ENCODE assay signal across 33 cellular contexts in the genomic region with DNA sequence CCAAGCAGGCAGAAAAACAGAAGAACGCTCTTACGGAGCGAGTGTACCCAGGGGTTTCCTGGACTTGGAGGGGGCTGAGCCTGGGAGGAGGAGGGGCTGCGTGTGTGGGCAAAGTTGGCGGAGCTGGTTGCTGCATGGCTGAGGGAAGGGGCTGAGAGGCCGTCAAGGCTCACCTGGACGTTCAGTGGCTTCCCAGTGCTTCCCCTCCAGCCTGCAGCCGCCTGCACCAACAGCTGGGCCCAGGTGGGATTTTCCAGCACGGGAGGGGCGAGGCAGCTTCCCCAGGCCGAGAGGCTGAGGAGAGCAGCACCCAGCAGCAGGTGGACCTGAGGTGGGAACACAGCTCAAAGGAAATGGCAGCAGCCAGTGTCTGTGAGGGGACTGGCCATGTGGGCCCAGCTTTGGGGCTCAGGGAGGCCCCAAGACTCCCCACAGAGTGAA.
DNase-seq lines count a peak whose midpoint lies in the region; ATAC-seq, FAIRE-seq and TF ChIP-seq lines count a peak whose summit lies in the region.
"Had no signal": no experiment of that assay in that cellular context is flagged by ENCODE, and none has a peak within 500 bp of the region (broad histone marks: within the 10 kb centered on the region; RNA-seq: fewer than 3 reads in every experiment).

No MANE protein-coding gene starts in this region.

- peaks cover 28% of the 10 kb centered on the region for H3K9me3 Mint-ChIP-seq in HFFc6
- H3K9me3 Mint-ChIP-seq: activated T-helper 2 cell treated with anti-CD3 and anti-CD28 coated beads, Interferon-gamma antibody, Interleukin-2, Interleukin-4, amounts not matched to agents 10 μg/mL and 5 μg/mL and 100 μg/mL, durations not matched to agents 14 hours and 24 hours and 36 hours; stimulated activated memory B cell treated with anti-CD40 and anti-IgM and Interleukin-4, amounts not matched to agents 10 μg/mL and 1 μg/mL and 100 μg/mL, for 72 hours; type B pancreatic cell had no signal

- H3K27me3 Mint-ChIP-seq in HFFc6 (ENCODE audit: insufficient read depth), result no peaks in the 10 kb centered on the region
- H3K27me3 Mint-ChIP-seq: stimulated activated memory B cell treated with anti-CD40 and anti-IgM and Interleukin-4, amounts not matched to agents 10 μg/mL and 1 μg/mL and 100 μg/mL, for 72 hours; type B pancreatic cell had no signal

- H3K27ac Mint-ChIP-seq in HFFc6, result no peak overlapping the region
- H3K27ac Mint-ChIP-seq: activated CD8-positive, alpha-beta T cell treated with anti-CD3 and anti-CD28 coated beads, Interleukin-2, amount 10 ng/mL, durations not matched to agents 7 days and 5 days; activated naive CD8-positive, alpha-beta T cell; activated T-helper 2 cell treated with anti-CD3 and anti-CD28 coated beads, Interferon-gamma antibody, Interleukin-2, Interleukin-4, amounts not matched to agents 10 μg/mL and 5 μg/mL and 100 μg/mL, durations not matched to agents 14 hours and 24 hours and 36 hours; progenitor cell of endocrine pancreas; stimulated activated memory B cell treated with anti-CD40 and anti-IgM and Interleukin-4, amounts not matched to agents 10 μg/mL and 1 μg/mL and 100 μg/mL, for 72 hours; type B pancreatic cell had no signal

- H3K4me3 ChIP-seq in RWPE2 (ENCODE audit: severe bottlenecking), result no peak overlapping the region
- no peak overlapping the region for H3K4me3 ChIP-seq in small intestine (ENCODE audit: low read depth in 1 of 2, low read length in 2 of 2)
- no peak overlapping the region for H3K4me3 ChIP-seq in A673 (ENCODE audit: low read depth, low read length, poor library complexity, severe bottlenecking)
- H3K4me3 ChIP-seq: heart right ventricle had no signal

- H3K36me3 ChIP-seq in RWPE2 (ENCODE audit: low read depth) (no peaks in the 10 kb centered on the region), small intestine (ENCODE audit: control insufficient read depth in 2 of 2, insufficient read depth in 2 of 2, low read length in 2 of 2) (no peaks in the 10 kb centered on the region), A673 (ENCODE audit: insufficient read depth, low read length, poor library complexity, severe bottlenecking) (no peaks in the 10 kb centered on the region)
- H3K36me3 ChIP-seq: heart right ventricle, neutrophil had no signal

- ATAC-seq in RWPE2 (ENCODE audit: low read depth), result no peak
- ATAC-seq: activated CD8-positive, alpha-beta T cell treated with anti-CD3 and anti-CD28 coated beads, Interleukin-2, amount 10 ng/mL, durations not matched to agents 7 days and 5 days; esophagus mucosa; HCT116; heart right ventricle; stimulated activated memory B cell treated with anti-CD40 and anti-IgM and Interleukin-4, amounts not matched to agents 10 μg/mL and 1 μg/mL and 100 μg/mL, for 72 hours had no signal

- H3K36me3 Mint-ChIP-seq in HFFc6 (ENCODE audit: low read depth), result peaks cover 6% of the 10 kb centered on the region; the same call in 1 of the 2 replicates
- H3K36me3 Mint-ChIP-seq: activated naive CD8-positive, alpha-beta T cell; stimulated activated memory B cell treated with anti-CD40 and anti-IgM and Interleukin-4, amounts not matched to agents 10 μg/mL and 1 μg/mL and 100 μg/mL, for 72 hours; type B pancreatic cell had no signal

- no peak overlapping the region for H3K27ac ChIP-seq in RWPE2 (ENCODE audit: poor library complexity, severe bottlenecking)
- no peak overlapping the region for H3K27ac ChIP-seq in small intestine (ENCODE audit: low read depth in 1 of 2, low read length in 1 of 2)
- no peak overlapping the region for H3K27ac ChIP-seq in A673 (ENCODE audit: low read depth, low read length, poor library complexity, severe bottlenecking)
- H3K27ac ChIP-seq: 22Rv1, heart right ventricle, neutrophil had no signal

- intact Hi-C loops in posterior vena cava (cut with DNase I), result no loop called here
- intact Hi-C loops in A673 (cut with micrococcal nuclease; ENCODE audit: unreplicated experiment), result no loop called here

- no peaks in the 10 kb centered on the region for H3K4me1 Mint-ChIP-seq in HFFc6 (ENCODE audit: low read depth)

- H3K4me3 Mint-ChIP-seq in HFFc6, result no peak overlapping the region
- H3K4me3 Mint-ChIP-seq: activated CD8-positive, alpha-beta T cell treated with anti-CD3 and anti-CD28 coated beads, Interleukin-2, amount 10 ng/mL, durations not matched to agents 7 days and 5 days; activated naive CD8-positive, alpha-beta T cell; stimulated activated memory B cell treated with anti-CD40 and anti-IgM and Interleukin-4, amounts not matched to agents 10 μg/mL and 1 μg/mL and 100 μg/mL, for 72 hours; type B pancreatic cell had no signal

- BruUV-seq in A673 (replicated peaks; lab: Mats Ljungman, UMichigan), result no TSS peak

- H3K27me3 ChIP-seq in RWPE2 (ENCODE audit: insufficient read depth, poor library complexity, severe bottlenecking) (no peaks in the 10 kb centered on the region), small intestine (ENCODE audit: control insufficient read depth in 2 of 2, insufficient read depth in 2 of 2, low read length in 2 of 2) (no peaks in the 10 kb centered on the region), A673 (replicated peaks; ENCODE audit: insufficient read depth, low read depth, low read length, poor library complexity) (no peaks in the 10 kb centered on the region)
- H3K27me3 ChIP-seq: neutrophil had no signal

- FAIRE-seq in small intestine (lab: Jason Lieb, UNC), result no peak
- FAIRE-seq: astrocyte had no signal

- peak; percentile 3 for DNase-seq in activated CD8-positive, alpha-beta memory T cell treated with anti-CD3 and anti-CD28 coated beads, Interleukin-2, amount 50 U/mL, for 4 hours
- DNase-seq in activated CD8-positive, alpha-beta memory T cell treated with anti-CD3 and anti-CD28 coated beads, Interleukin-2, amount 50 U/mL, for 48 hours, result no peak
- DNase-seq in RWPE2 (ENCODE audit: low spot score) (peak; percentile 34), left kidney (ENCODE audit: low read depth, low spot score) (peak; percentile 63), posterior vena cava (ENCODE audit: low spot score) (peak; percentile 63), small intestine (no peak), A673 (ENCODE audit: low spot score) (no peak), HFFc6 (no peak)
- DNase-seq: activated CD4-positive, CD25-positive, alpha-beta regulatory T cell treated with anti-CD3 and anti-CD28 coated beads, Interleukin-2, amount 50 U/mL, for 72 hours; activated CD8-positive, alpha-beta T cell treated with anti-CD3 and anti-CD28 coated beads, Interleukin-2, amount 10 ng/mL, durations not matched to agents 7 days and 5 days; activated T-cell treated with anti-CD3 and anti-CD28 coated beads for 4 hours; caudate nucleus; DND-41; foreskin fibroblast; IMR-90; NCI-H1417 treated with DMSO at 0.1 percent for 48 hours; NCI-H2081 treated with DMSO at 0.1 percent for 48 hours; NCI-H2227 treated with DMSO at 0.1 percent for 48 hours; NCI-H526 treated with DMSO at 0.1 percent for 48 hours; NK-92 treated with Interleukin-12 subunit alpha and Interleukin-12 subunit beta, amount 100 ng/mL, for 24 hours; SHP77; T-helper 2 cell had no signal

- CTCF ChIA-PET in A673 (lab: Charles Lee), result no interaction called here

- no peaks in the 10 kb centered on the region for H3K9me3 ChIP-seq in RWPE2 (ENCODE audit: severe bottlenecking)
- no peaks in the 10 kb centered on the region for H3K9me3 ChIP-seq in small intestine (ENCODE audit: control insufficient read depth, low read depth)
- no peaks in the 10 kb centered on the region for H3K9me3 ChIP-seq in A673 (ENCODE audit: low read depth, low read length, poor library complexity, severe bottlenecking)
- H3K9me3 ChIP-seq: heart right ventricle, neutrophil had no signal

- TF ChIP-seq CTCF in RWPE2 (IDR thresholded peaks at IDR 0.05; ENCODE audit: poor library complexity, severe bottlenecking), result no peak
- no peak for TF ChIP-seq CTCF in A673 (conservative IDR thresholded peaks at IDR 0.05; ENCODE audit: low read depth, low read length)
- TF ChIP-seq CTCF in HFFc6 (IDR thresholded peaks at IDR 0.05), result no peak

- POLR2A ChIA-PET in A673 (lab: Charles Lee; ENCODE audit: low non-redundant PET), result no interaction called here

- 52 to 66% (median 64%) methylated on average over 10 to 11 of the region's 11 CpGs for WGBS in small intestine, 3 donors

- H3K4me1 ChIP-seq in RWPE2 (ENCODE audit: insufficient read depth, poor library complexity, severe bottlenecking) (peaks cover 3% of the 10 kb centered on the region), small intestine (ENCODE audit: control insufficient read depth in 2 of 2, insufficient read depth in 1 of 2, low read depth in 1 of 2, low read length in 1 of 2) (no peaks in the 10 kb centered on the region), A673 (ENCODE audit: insufficient read depth, low read length, poor library complexity, severe bottlenecking) (no peaks in the 10 kb centered on the region)

Comparison
In these comparisons a context has a peak if more than half of its experiments do, and no peak if none do; other contexts are left out.
1. DNase-seq: peak in activated CD8-positive, alpha-beta memory T cell treated with anti-CD3 and anti-CD28 coated beads, Interleukin-2, amount 50 U/mL, for 4 hours (single experiment), RWPE2 (single experiment), left kidney (single experiment) and posterior vena cava (single experiment); none in activated CD8-positive, alpha-beta memory T cell treated with anti-CD3 and anti-CD28 coated beads, Interleukin-2, amount 50 U/mL, for 48 hours (single experiment), small intestine (single experiment), A673 (single experiment) and HFFc6 (single experiment).